Comparison of ENCODE assay signal across 13 cellular contexts in genomic region chr6:113744886-113745285, GRCh38.
"Had no signal": no experiment of that assay in that cellular context is flagged by ENCODE, and none has a peak within 500 bp of the region (broad histone marks: within the 10 kb centered on the region; RNA-seq: fewer than 3 reads in every experiment).

No MANE protein-coding gene starts in this region.

- H3K4me1 ChIP-seq: ascending aorta, tibial artery had no signal

- H3K4me3 ChIP-seq: ascending aorta, heart left ventricle, tibial artery had no signal

- H3K9me3 ChIP-seq: ascending aorta, heart left ventricle, neutrophil, tibial artery had no signal

- H3K4me1 Mint-ChIP-seq: activated CD4-positive, alpha-beta T cell treated with anti-CD3 and anti-CD28 coated beads, Interleukin-2, amount 10 ng/mL, durations not matched to agents 7 days and 5 days had no signal

- H3K36me3 ChIP-seq: ascending aorta, heart left ventricle, neutrophil, tibial artery had no signal

- H3K4me3 Mint-ChIP-seq: activated CD4-positive, alpha-beta T cell treated with anti-CD3 and anti-CD28 coated beads, Interleukin-2, amount 10 ng/mL, durations not matched to agents 7 days and 5 days had no signal

- H3K27ac Mint-ChIP-seq: activated CD4-positive, alpha-beta T cell treated with anti-CD3 and anti-CD28 coated beads, Interleukin-2, amount 10 ng/mL, durations not matched to agents 7 days and 5 days had no signal

- DNase-seq: activated CD4-positive, alpha-beta T cell treated with anti-CD3 and anti-CD28 coated beads, Interleukin-2, amount 10 ng/mL, durations not matched to agents 7 days and 5 days; activated CD4-positive, CD25-positive, alpha-beta regulatory T cell; activated CD8-positive, alpha-beta memory T cell treated with anti-CD3 and anti-CD28 coated beads for 24 hours; activated naive CD4-positive, alpha-beta T cell treated with Interleukin-2 at 50 U/mL for 16 hours; heart left ventricle; islet precursor cell; stimulated activated CD4-positive, alpha-beta T cell treated with anti-CD3 and anti-CD28 coated beads, Interleukin-15, amount 100 ng/mL, for 24 hours; stimulated activated CD4-positive, alpha-beta T cell treated with anti-CD3 and anti-CD28 coated beads, Interleukin-4, amount 100 ng/mL, for 1 hour; stimulated activated naive CD4-positive, alpha-beta T cell; SW 1271; tibial artery had no signal

- H3K27me3 Mint-ChIP-seq: activated CD4-positive, alpha-beta T cell treated with anti-CD3 and anti-CD28 coated beads, Interleukin-2, amount 10 ng/mL, durations not matched to agents 7 days and 5 days had no signal

- ATAC-seq: heart left ventricle had no signal

- H3K27ac ChIP-seq: ascending aorta, heart left ventricle, neutrophil, tibial artery had no signal

- H3K27me3 ChIP-seq: ascending aorta, heart left ventricle, neutrophil, tibial artery had no signal

- H3K9me3 Mint-ChIP-seq: activated CD4-positive, alpha-beta T cell treated with anti-CD3 and anti-CD28 coated beads, Interleukin-2, amount 10 ng/mL, durations not matched to agents 7 days and 5 days had no signal
